30 cellular contexts compared by ENCODE assay signal in genomic region chr16:4336701-4337539, GRCh38. TPM values are rescaled to one million over a fixed set of nuclear protein-coding genes. Genes with fewer than 3 reads are reported as not detected.
"Had no signal": no experiment of that assay in that cellular context is flagged by ENCODE, and none has a peak within 500 bp of the region (broad histone marks: within the 10 kb centered on the region; RNA-seq: fewer than 3 reads in every experiment).

No MANE protein-coding gene starts in this region.

- H3K4me3 ChIP-seq: adrenal gland, gastroesophageal sphincter, hepatocyte, lower lobe of right lung, mucosa of descending colon, ovary, tibial nerve had no signal

- H3K4me3 Mint-ChIP-seq: activated B cell treated with CpG ODN at 0.5 μM for 24 hours; activated CD4-positive, alpha-beta T cell treated with anti-CD3 and anti-CD28 coated beads for 36 hours; activated naive CD8-positive, alpha-beta T cell treated with anti-CD3 and anti-CD28 coated beads for 36 hours; effector memory CD8-positive, alpha-beta T cell; natural killer cell treated with Interleukin-12 subunit alpha and Interleukin-12 subunit beta and Interleukin-15 and Interleukin-18, amount 100 ng/mL, for 72 hours; stimulated activated naive B cell treated with anti-CD40 and anti-IgM and Interleukin-4, amounts not matched to agents 10 μg/mL and 1 μg/mL and 100 μg/mL, for 72 hours; T-helper 1 cell treated with Interleukin-12 subunit alpha and Interleukin-12 subunit beta and Interleukin-4 antibody, amounts not matched to agents 30 μg/mL and 1 μg/mL, for 36 hours had no signal

- H3K9me3 ChIP-seq: adrenal gland, gastroesophageal sphincter, lower lobe of right lung, mucosa of descending colon, neutrophil, ovary, tibial nerve had no signal

- H3K4me1 Mint-ChIP-seq: activated B cell treated with CpG ODN at 0.5 μM for 24 hours; activated CD4-positive, alpha-beta T cell treated with anti-CD3 and anti-CD28 coated beads for 36 hours; stimulated activated naive B cell treated with anti-CD40 and anti-IgM and Interleukin-4, amounts not matched to agents 10 μg/mL and 1 μg/mL and 100 μg/mL, for 72 hours had no signal

- H3K27me3 Mint-ChIP-seq: activated B cell treated with CpG ODN at 0.5 μM for 24 hours; activated CD4-positive, alpha-beta T cell treated with anti-CD3 and anti-CD28 coated beads for 36 hours; activated naive CD8-positive, alpha-beta T cell treated with anti-CD3 and anti-CD28 coated beads for 36 hours; effector memory CD8-positive, alpha-beta T cell; natural killer cell treated with Interleukin-12 subunit alpha and Interleukin-12 subunit beta and Interleukin-15 and Interleukin-18, amount 100 ng/mL, for 72 hours; progenitor cell of endocrine pancreas; stimulated activated naive B cell treated with anti-CD40 and anti-IgM and Interleukin-4, amounts not matched to agents 10 μg/mL and 1 μg/mL and 100 μg/mL, for 72 hours had no signal

- ATAC-seq: activated CD4-positive, alpha-beta T cell treated with anti-CD3 and anti-CD28 coated beads for 36 hours; effector memory CD8-positive, alpha-beta T cell; gastroesophageal sphincter; left colon; lower lobe of right lung; mucosa of descending colon; natural killer cell treated with Interleukin-12 subunit alpha and Interleukin-12 subunit beta and Interleukin-15 and Interleukin-18, amount 100 ng/mL, for 72 hours; stimulated activated naive B cell treated with anti-CD40 and anti-IgM and Interleukin-4, amounts not matched to agents 10 μg/mL and 1 μg/mL and 100 μg/mL, for 72 hours had no signal

- H3K36me3 ChIP-seq: ovary had no signal

- H3K36me3 Mint-ChIP-seq: activated naive CD8-positive, alpha-beta T cell treated with anti-CD3 and anti-CD28 coated beads for 36 hours; natural killer cell treated with Interleukin-12 subunit alpha and Interleukin-12 subunit beta and Interleukin-15 and Interleukin-18, amount 100 ng/mL, for 72 hours had no signal

- H3K4me2 ChIP-seq: hepatocyte had no signal

- DNase-seq: activated B cell treated with CpG ODN at 0.5 μM for 24 hours; activated CD4-positive, alpha-beta T cell treated with anti-CD3 and anti-CD28 coated beads for 36 hours; activated CD4-positive, alpha-beta T cell treated with anti-CD3 and anti-CD28 coated beads, Interleukin-2, amount 50 U/mL, for 48 hours; activated CD8-positive, alpha-beta memory T cell treated with anti-CD3 and anti-CD28 coated beads for 24 hours; activated effector memory CD4-positive, alpha-beta T cell treated with Interleukin-2 at 50 U/mL for 16 hours; activated naive CD4-positive, alpha-beta T cell treated with Interleukin-2 at 50 U/mL for 16 hours; activated naive CD8-positive, alpha-beta T cell treated with anti-CD3 and anti-CD28 coated beads for 36 hours; brain microvascular endothelial cell; caudate nucleus; cortex of kidney; effector memory CD8-positive, alpha-beta T cell; left colon; lower lobe of right lung; mesendoderm; mucosa of descending colon; small intestine; stimulated activated CD4-positive, alpha-beta T cell treated with anti-CD3 and anti-CD28 coated beads, Interleukin-1b, Interleukin-23, amount 100 ng/mL, for 48 hours; stimulated activated CD4-positive, alpha-beta T cell treated with anti-CD3 and anti-CD28 coated beads, Interleukin-4, amount 100 ng/mL, for 4 hours; stimulated activated CD8-positive, alpha-beta memory T cell treated with anti-CD3 and anti-CD28 coated beads, Interleukin-4, amount 100 ng/mL, for 48 hours; stimulated activated naive B cell treated with anti-CD40 and anti-IgM and Interleukin-4, amounts not matched to agents 10 μg/mL and 1 μg/mL and 100 μg/mL, for 72 hours; SW 1271 had no signal

- H3K27me3 ChIP-seq: adrenal gland, brain microvascular endothelial cell, gastroesophageal sphincter, hepatocyte, ovary, tibial nerve had no signal

- H3K27ac ChIP-seq: brain microvascular endothelial cell, hepatocyte, ovary had no signal

- H2AFZ ChIP-seq: hepatocyte had no signal

- H3K27ac Mint-ChIP-seq: activated B cell treated with CpG ODN at 0.5 μM for 24 hours; activated CD4-positive, alpha-beta T cell treated with anti-CD3 and anti-CD28 coated beads for 36 hours; activated naive CD8-positive, alpha-beta T cell treated with anti-CD3 and anti-CD28 coated beads for 36 hours; natural killer cell treated with Interleukin-12 subunit alpha and Interleukin-12 subunit beta and Interleukin-15 and Interleukin-18, amount 100 ng/mL, for 72 hours; progenitor cell of endocrine pancreas; T-helper 1 cell treated with Interleukin-12 subunit alpha and Interleukin-12 subunit beta and Interleukin-4 antibody, amounts not matched to agents 30 μg/mL and 1 μg/mL, for 36 hours had no signal

- H3K9me3 Mint-ChIP-seq: activated B cell treated with CpG ODN at 0.5 μM for 24 hours; activated naive CD8-positive, alpha-beta T cell treated with anti-CD3 and anti-CD28 coated beads for 36 hours; effector memory CD8-positive, alpha-beta T cell; natural killer cell treated with Interleukin-12 subunit alpha and Interleukin-12 subunit beta and Interleukin-15 and Interleukin-18, amount 100 ng/mL, for 72 hours; stimulated activated naive B cell treated with anti-CD40 and anti-IgM and Interleukin-4, amounts not matched to agents 10 μg/mL and 1 μg/mL and 100 μg/mL, for 72 hours; T-helper 1 cell treated with Interleukin-12 subunit alpha and Interleukin-12 subunit beta and Interleukin-4 antibody, amounts not matched to agents 30 μg/mL and 1 μg/mL, for 36 hours had no signal

RNA-seq across cellular contexts. Expression of gene GLIS2, which starts 21.1 kb away (rescaled TPM):
- total RNA-seq: activated B cell treated with CpG ODN at 0.5 μM for 24 hours had no signal

RNA-seq across cellular contexts. Expression of gene VASN, which starts 34.7 kb away (rescaled TPM):
- total RNA-seq: activated CD4-positive, alpha-beta T cell treated with anti-CD3 and anti-CD28 coated beads for 36 hours had no signal
